ENCODE assay signal across 8 cellular contexts in genomic region chr17:82300707-82301270, GRCh38. TPM values are rescaled to one million over a fixed set of nuclear protein-coding genes. Genes with fewer than 3 reads are reported as not detected.
A peak's percentile ranks its signal among the peaks of the same experiment; 100 is the strongest.
DNase-seq lines count a peak whose midpoint lies in the region; ATAC-seq and TF ChIP-seq lines count a peak whose summit lies in the region.

No MANE protein-coding gene starts in this region.

- H3K27ac ChIP-seq in OCI-LY3 (ENCODE audit: low read length) (no peak overlapping the region), neuronal stem cell (replicated peaks; ENCODE audit: low read length) (no peak overlapping the region)

- H3K27me3 ChIP-seq in OCI-LY3 (ENCODE audit: low read depth, low read length) (peaks cover 10% of the 10 kb centered on the region), neuronal stem cell (ENCODE audit: control insufficient read depth in 3 of 3, insufficient read depth in 3 of 3, low read depth in 1 of 3, low read length in 3 of 3) (peaks cover 0 to 16% (median 2%) of the 10 kb centered on the region in 3 experiments)

- H3K79me2 ChIP-seq in OCI-LY3 (ENCODE audit: low read length): no peaks in the 10 kb centered on the region

- H3K79me1 ChIP-seq in neuronal stem cell (ENCODE audit: low read depth, low read length): peaks cover 2% of the 10 kb centered on the region

- no peaks in the 10 kb centered on the region for H3K9me3 Mint-ChIP-seq in activated T-helper 1 cell treated with anti-CD3 and anti-CD28 coated beads, Interleukin-12 subunit alpha, Interleukin-12 subunit beta, Interleukin-2, Interleukin-4 antibody, amounts not matched to agents 30 ng/mL and 10 ng/mL and 1 ng/mL, durations not matched to agents 14 hours and 24 hours and 36 hours

- no peaks in the 10 kb centered on the region for H3K27me3 Mint-ChIP-seq in activated T-helper 1 cell treated with anti-CD3 and anti-CD28 coated beads, Interleukin-12 subunit alpha, Interleukin-12 subunit beta, Interleukin-2, Interleukin-4 antibody, amounts not matched to agents 30 ng/mL and 10 ng/mL and 1 ng/mL, durations not matched to agents 14 hours and 24 hours and 36 hours (ENCODE audit: insufficient read depth)

- peak overlapping the region; percentile 36; the same call in 1 of the 2 replicates for H3K9ac ChIP-seq in OCI-LY3 (ENCODE audit: low read length)
- no peak overlapping the region for H3K9ac ChIP-seq in neuronal stem cell (ENCODE audit: low read depth, low read length, poor library complexity)

- peak overlapping the region; percentile 93 for H3K23ac ChIP-seq in neuronal stem cell (ENCODE audit: low read depth, low read length, poor library complexity)

- intact Hi-C loops in activated T-helper 1 cell treated with anti-CD3 and anti-CD28 coated beads, Interleukin-12 subunit alpha, Interleukin-12 subunit beta, Interleukin-2, Interleukin-4 antibody, amounts not matched to agents 30 ng/mL and 10 ng/mL and 1 ng/mL, durations not matched to agents 14 hours and 24 hours and 36 hours (cut with micrococcal nuclease): no loop called here

- peak overlapping the region; percentile 66 for H2BK5ac ChIP-seq in neuronal stem cell (ENCODE audit: low read length)

- no peak for ATAC-seq in HG03045 (IDR thresholded peaks at IDR 0.05; ENCODE audit: unreplicated experiment)
- ATAC-seq in GM21360 (IDR thresholded peaks at IDR 0.05; ENCODE audit: unreplicated experiment): no peak

- H3K4me1 Mint-ChIP-seq in activated T-helper 1 cell treated with anti-CD3 and anti-CD28 coated beads, Interleukin-12 subunit alpha, Interleukin-12 subunit beta, Interleukin-2, Interleukin-4 antibody, amounts not matched to agents 30 ng/mL and 10 ng/mL and 1 ng/mL, durations not matched to agents 14 hours and 24 hours and 36 hours (ENCODE audit: low read depth): peaks cover 75% of the 10 kb centered on the region

- peak overlapping the region; percentile 98 for H3K27ac Mint-ChIP-seq in activated T-helper 1 cell treated with anti-CD3 and anti-CD28 coated beads, Interleukin-12 subunit alpha, Interleukin-12 subunit beta, Interleukin-2, Interleukin-4 antibody, amounts not matched to agents 30 ng/mL and 10 ng/mL and 1 ng/mL, durations not matched to agents 14 hours and 24 hours and 36 hours

- no peaks in the 10 kb centered on the region for H4K20me1 ChIP-seq in OCI-LY3 (ENCODE audit: insufficient read depth, low read length)

- H3K4me3 Mint-ChIP-seq in activated T-helper 1 cell treated with anti-CD3 and anti-CD28 coated beads, Interleukin-12 subunit alpha, Interleukin-12 subunit beta, Interleukin-2, Interleukin-4 antibody, amounts not matched to agents 30 ng/mL and 10 ng/mL and 1 ng/mL, durations not matched to agents 14 hours and 24 hours and 36 hours: peak overlapping the region; percentile 89

- H2BK12ac ChIP-seq in neuronal stem cell (ENCODE audit: low read length): no peak overlapping the region

- H3K9me3 ChIP-seq in OCI-LY3 (ENCODE audit: insufficient read depth, low read length) (no peaks in the 10 kb centered on the region), neuronal stem cell (replicated peaks in 1 of 2; ENCODE audit: control insufficient read depth in 2 of 2, insufficient read depth in 1 of 2, low read depth in 1 of 2, low read length in 2 of 2) (no peaks in the 10 kb centered on the region)

- TF ChIP-seq CTCF in OCI-LY3 (IDR thresholded peaks at IDR 0.05; ENCODE audit: low read depth, low read length) (peak; percentile 81), fibroblast of mammary gland (conservative IDR thresholded peaks at IDR 0.05; ENCODE audit: control insufficient read depth, insufficient read depth, low read depth, low read length) (peak; percentile 56)

- WGBS in neuronal stem cell (ENCODE audit: extremely low coverage in 2 of 2, insufficient read length in 2 of 2, insufficient replicate concordance in 1 of 2), 2 donors: no CpG with 5 or more reads among the region's 21 CpGs

- H2BK120ac ChIP-seq in neuronal stem cell (ENCODE audit: low read depth, low read length): peak overlapping the region; percentile 81

- H3K4me3 ChIP-seq in OCI-LY3 (ENCODE audit: low read length) (peak overlapping the region; percentile 65), fibroblast of mammary gland (ENCODE audit: control insufficient read depth, low read depth, low read length) (no peak overlapping the region), neuronal stem cell (ENCODE audit: low read length in 2 of 2) (no peak overlapping the region)

- peak overlapping the region; percentile 95 for H3K4ac ChIP-seq in neuronal stem cell (ENCODE audit: low read length)

- H2BK15ac ChIP-seq in neuronal stem cell (ENCODE audit: low read length): peak overlapping the region; percentile 81

- peak overlapping the region; percentile 87 for H3K18ac ChIP-seq in neuronal stem cell (ENCODE audit: low read length)

- H4K91ac ChIP-seq in neuronal stem cell (ENCODE audit: low read depth, low read length, poor library complexity): no peak overlapping the region

- H3K4me2 ChIP-seq in OCI-LY3 (ENCODE audit: low read length): peak overlapping the region; percentile 85
- H3K4me2 ChIP-seq in neuronal stem cell (ENCODE audit: insufficient read depth, low read length, poor library complexity, severe bottlenecking): no peak overlapping the region

- H3K36me3 ChIP-seq in OCI-LY3 (replicated peaks; ENCODE audit: low read depth, low read length) (no peaks in the 10 kb centered on the region), neuronal stem cell (replicated peaks in 1 of 2; ENCODE audit: control insufficient read depth in 2 of 2, insufficient read depth in 2 of 2, low read length in 2 of 2) (no peaks in the 10 kb centered on the region)

- H3K14ac ChIP-seq in neuronal stem cell (ENCODE audit: low read length): no peak overlapping the region

- H2AK5ac ChIP-seq in neuronal stem cell (ENCODE audit: low read depth, low read length): peak overlapping the region; percentile 98

- peak overlapping the region; percentile 92 for H2AFZ ChIP-seq in OCI-LY3 (ENCODE audit: low read depth, low read length)
- peak overlapping the region; percentile 47 for H2AFZ ChIP-seq in neuronal stem cell (ENCODE audit: low read length)

- DNase-seq in NOMO-1 treated with DMSO at 0.1 percent for 48 hours (lab: John Stamatoyannopoulos, UW; ENCODE audit: unreplicated experiment) (peak; percentile 13), NOMO-1 treated with dmso at 0.1 percent for 144 hours (lab: John Stamatoyannopoulos, UW; ENCODE audit: unreplicated experiment) (no peak), fibroblast of mammary gland (ENCODE audit: low read depth) (peak; percentile 43), neuronal stem cell (ENCODE audit: low spot score) (no peak)
- peak; percentile 48 for DNase-seq in activated T-helper 1 cell treated with anti-CD3 and anti-CD28 coated beads, Interleukin-12 subunit alpha, Interleukin-12 subunit beta, Interleukin-2, Interleukin-4 antibody, amounts not matched to agents 30 ng/mL and 10 ng/mL and 1 ng/mL, durations not matched to agents 14 hours and 24 hours and 36 hours (ENCODE audit: low spot score)

- H4K8ac ChIP-seq in neuronal stem cell (ENCODE audit: low read depth, low read length): peak overlapping the region; percentile 3

- H3K36me3 Mint-ChIP-seq in activated T-helper 1 cell treated with anti-CD3 and anti-CD28 coated beads, Interleukin-12 subunit alpha, Interleukin-12 subunit beta, Interleukin-2, Interleukin-4 antibody, amounts not matched to agents 30 ng/mL and 10 ng/mL and 1 ng/mL, durations not matched to agents 14 hours and 24 hours and 36 hours (ENCODE audit: low read depth): no peaks in the 10 kb centered on the region

- H3K4me1 ChIP-seq in OCI-LY3 (ENCODE audit: low read length) (peaks cover 25% of the 10 kb centered on the region), neuronal stem cell (ENCODE audit: control insufficient read depth in 2 of 2, insufficient read depth in 1 of 2, low read depth in 1 of 2, low read length in 2 of 2) (peaks cover 8 to 25% of the 10 kb centered on the region in 2 donors)

RNA-seq across cellular contexts. Expression of gene CD7, which starts 16.6 kb away (rescaled TPM):
- 454 and 455 TPM in 2 replicates for total RNA-seq in activated T-helper 1 cell treated with anti-CD3 and anti-CD28 coated beads, Interleukin-12 subunit alpha, Interleukin-12 subunit beta, Interleukin-2, Interleukin-4 antibody, amounts not matched to agents 30 ng/mL and 10 ng/mL and 1 ng/mL, durations not matched to agents 14 hours and 24 hours and 36 hours
- polyA plus RNA-seq in neuronal stem cell (2013, experiment 1 of 2): 1.5 TPM
- 1.5 TPM for polyA plus RNA-seq in neuronal stem cell (2013, experiment 2 of 2)

RNA-seq across cellular contexts. Expression of gene CSNK1D, which starts 27.3 kb away (rescaled TPM):
- 154 and 161 TPM in 2 replicates for total RNA-seq in activated T-helper 1 cell treated with anti-CD3 and anti-CD28 coated beads, Interleukin-12 subunit alpha, Interleukin-12 subunit beta, Interleukin-2, Interleukin-4 antibody, amounts not matched to agents 30 ng/mL and 10 ng/mL and 1 ng/mL, durations not matched to agents 14 hours and 24 hours and 36 hours
- polyA plus RNA-seq in neuronal stem cell (2013, experiment 1 of 2): 70.3 TPM
- 72.1 TPM for polyA plus RNA-seq in neuronal stem cell (2013, experiment 2 of 2)

RNA-seq across cellular contexts. Expression of gene SECTM1, which starts 32.8 kb away (rescaled TPM):
- total RNA-seq in activated T-helper 1 cell treated with anti-CD3 and anti-CD28 coated beads, Interleukin-12 subunit alpha, Interleukin-12 subunit beta, Interleukin-2, Interleukin-4 antibody, amounts not matched to agents 30 ng/mL and 10 ng/mL and 1 ng/mL, durations not matched to agents 14 hours and 24 hours and 36 hours: 3.3 and 4.2 TPM in 2 replicates
- polyA plus RNA-seq in neuronal stem cell (2013, experiment 1 of 2): 0.39 TPM
- 0.65 TPM for polyA plus RNA-seq in neuronal stem cell (2013, experiment 2 of 2)

RNA-seq across cellular contexts. Expression of gene TEX19, which starts 58.3 kb away (rescaled TPM):
- total RNA-seq in activated T-helper 1 cell treated with anti-CD3 and anti-CD28 coated beads, Interleukin-12 subunit alpha, Interleukin-12 subunit beta, Interleukin-2, Interleukin-4 antibody, amounts not matched to agents 30 ng/mL and 10 ng/mL and 1 ng/mL, durations not matched to agents 14 hours and 24 hours and 36 hours: 0.10 TPM in 1 of 2 replicates, not detected in the other
- polyA plus RNA-seq in neuronal stem cell (2013, experiment 1 of 2): 0.28 TPM
- polyA plus RNA-seq in neuronal stem cell (2013, experiment 2 of 2): 0.19 TPM

Comparison
In these comparisons a context has a peak if more than half of its experiments do, and no peak if none do; other contexts are left out.
1. DNase-seq: peak in NOMO-1 treated with DMSO at 0.1 percent for 48 hours (single experiment), activated T-helper 1 cell treated with anti-CD3 and anti-CD28 coated beads, Interleukin-12 subunit alpha, Interleukin-12 subunit beta, Interleukin-2, Interleukin-4 antibody, amounts not matched to agents 30 ng/mL and 10 ng/mL and 1 ng/mL, durations not matched to agents 14 hours and 24 hours and 36 hours (single experiment) and fibroblast of mammary gland (single experiment); none in NOMO-1 treated with dmso at 0.1 percent for 144 hours (single experiment) and neuronal stem cell (single experiment).